ENCODE assay signal across 8 cellular contexts in genomic region chr18:24270937-24271380, GRCh38.
A peak's percentile ranks its signal among the peaks of the same experiment; 100 is the strongest.
DNase-seq lines count a peak whose midpoint lies in the region; FAIRE-seq and TF ChIP-seq lines count a peak whose summit lies in the region.

No MANE protein-coding gene starts in this region.

- peaks cover 6% of the 10 kb centered on the region for H3K4me1 Mint-ChIP-seq in activated CD4-positive, alpha-beta T cell treated with anti-CD3 and anti-CD28 coated beads, Interleukin-2, amount 10 ng/mL, durations not matched to agents 24 days and 14 days
- H3K4me1 Mint-ChIP-seq in MCF 10A (ENCODE audit: insufficient read depth, unreplicated experiment), result peaks cover 32% of the 10 kb centered on the region

- POLR2A ChIA-PET in MCF 10A (lab: Yijun Ruan, JAX), result interaction anchor here (0.6 to 3.2 kb wide), 18 partner anchors 8 to 818 kb away, joined by 3 to 23 read pairs (median 4); partner anchors contain the start of genes CABYR, OSBPL1A and RIOK3

- dilution Hi-C loops in keratinocyte (cut with MboI; ENCODE audit: extremely low pct_ligation_motif_present, low sequenced_read_pairs), result no loop called here

- peak overlapping the region; percentile 54 for H3K4me3 Mint-ChIP-seq in activated CD4-positive, alpha-beta T cell treated with anti-CD3 and anti-CD28 coated beads, Interleukin-2, amount 10 ng/mL, durations not matched to agents 24 days and 14 days
- peak overlapping the region; percentile 96 for H3K4me3 Mint-ChIP-seq in MCF 10A (ENCODE audit: unreplicated experiment)

- CTCF ChIA-PET in MCF 10A (lab: Yijun Ruan, JAX), result interaction anchor here (0.7 to 2.5 kb wide), 3 partner anchors 94 to 215 kb away, joined by 3 to 12 read pairs (median 3); no protein-coding TSS in a partner anchor

- peaks cover 33% of the 10 kb centered on the region for H3K4me1 ChIP-seq in keratinocyte (ENCODE audit: control insufficient read depth, extremely low read depth, insufficient read depth, low read length)

- H3K4me2 ChIP-seq in keratinocyte (ENCODE audit: control insufficient read depth, extremely low read depth, insufficient read depth, low read depth, low read length), result peak overlapping the region; percentile 88

- peak overlapping the region; percentile 69 for H3K27ac ChIP-seq in keratinocyte (ENCODE audit: control insufficient read depth, insufficient read depth, low read length)

- H3K27ac Mint-ChIP-seq in activated CD4-positive, alpha-beta T cell treated with anti-CD3 and anti-CD28 coated beads, Interleukin-2, amount 10 ng/mL, durations not matched to agents 24 days and 14 days, result no peak overlapping the region
- H3K27ac Mint-ChIP-seq in MCF 10A (ENCODE audit: low read depth, unreplicated experiment), result peak overlapping the region; percentile 65

- H3K9me3 Mint-ChIP-seq in activated CD4-positive, alpha-beta T cell treated with anti-CD3 and anti-CD28 coated beads, Interleukin-2, amount 10 ng/mL, durations not matched to agents 24 days and 14 days, result no peaks in the 10 kb centered on the region
- H3K9me3 Mint-ChIP-seq in MCF 10A (ENCODE audit: unreplicated experiment), result no peaks in the 10 kb centered on the region

- no peak for DNase-seq in activated CD4-positive, alpha-beta T cell treated with anti-CD3 and anti-CD28 coated beads, Interleukin-2, amount 10 ng/mL, durations not matched to agents 24 days and 14 days
- DNase-seq in activated CD4-positive, alpha-beta T cell treated with anti-CD3 and anti-CD28 coated beads, Interleukin-2, amount 50 U/mL, for 48 hours, result no peak
- DNase-seq in MCF 10A (ENCODE audit: unreplicated experiment) (peak; percentile 57), keratinocyte (ENCODE audit: low read depth, low spot score) (no peak), stromal cell of bone marrow (ENCODE audit: low read depth) (peak; percentile 25)
- DNase-seq in stimulated activated CD4-positive, alpha-beta T cell treated with anti-CD3 and anti-CD28 coated beads, Interleukin-2, amount 100 ng/mL, for 24 hours, result no peak
- no peak for DNase-seq in activated CD4-positive, alpha-beta T cell treated with anti-CD3 and anti-CD28 coated beads for 4 hours
- DNase-seq in activated T-cell treated with anti-CD3 and anti-CD28 coated beads, Interleukin-2, amount 50 U/mL, for 1 hour, result no peak

- H3K36me3 ChIP-seq in keratinocyte (ENCODE audit: control insufficient read depth in 2 of 2, extremely low read depth in 1 of 2, insufficient read depth in 2 of 2, low read length in 2 of 2), result no peaks in the 10 kb centered on the region

- intact Hi-C loops in activated CD4-positive, alpha-beta T cell treated with anti-CD3 and anti-CD28 coated beads, Interleukin-2, amount 10 ng/mL, durations not matched to agents 24 days and 14 days (cut with micrococcal nuclease), result no loop called here
- intact Hi-C loops in MCF 10A (cut with micrococcal nuclease), result loop anchor here (2.0 kb wide), 2 partner anchors 58 to 218 kb away; no protein-coding TSS in a partner anchor

- peak overlapping the region; percentile 83 for H3K9ac ChIP-seq in keratinocyte (ENCODE audit: control insufficient read depth, extremely low read depth, insufficient read depth, low read length)

- no peaks in the 10 kb centered on the region for H3K36me3 Mint-ChIP-seq in activated CD4-positive, alpha-beta T cell treated with anti-CD3 and anti-CD28 coated beads, Interleukin-2, amount 10 ng/mL, durations not matched to agents 24 days and 14 days (ENCODE audit: low read depth)
- peaks cover under 1% of the 10 kb centered on the region for H3K36me3 Mint-ChIP-seq in MCF 10A (ENCODE audit: insufficient read depth, unreplicated experiment)

- no peaks in the 10 kb centered on the region for H3K9me1 ChIP-seq in keratinocyte (ENCODE audit: control insufficient read depth, extremely low read depth, insufficient read depth, low read length)

- peak overlapping the region; percentile 92 for H2AFZ ChIP-seq in keratinocyte (ENCODE audit: control insufficient read depth, low read length)

- peaks cover 57% of the 10 kb centered on the region for H3K27me3 Mint-ChIP-seq in activated CD4-positive, alpha-beta T cell treated with anti-CD3 and anti-CD28 coated beads, Interleukin-2, amount 10 ng/mL, durations not matched to agents 24 days and 14 days
- no peaks in the 10 kb centered on the region for H3K27me3 Mint-ChIP-seq in MCF 10A (ENCODE audit: insufficient read depth, unreplicated experiment)

- no peaks in the 10 kb centered on the region for H3K9me3 ChIP-seq in keratinocyte (ENCODE audit: control insufficient read depth, low read depth, low read length)

- peak; percentile 49 for FAIRE-seq in keratinocyte (lab: Jason Lieb, UNC)

- H3K27me3 ChIP-seq in keratinocyte (ENCODE audit: control insufficient read depth, extremely low read depth, insufficient read depth, low read length), result no peaks in the 10 kb centered on the region

- peak overlapping the region; percentile 72 to 91 (median 75) for H3K4me3 ChIP-seq in keratinocyte (ENCODE audit: control insufficient read depth in 2 of 3, extremely low read depth in 1 of 3, insufficient read depth in 2 of 3, low read depth in 1 of 3, low read length in 3 of 3)

- peaks cover 18% of the 10 kb centered on the region for H3K79me2 ChIP-seq in keratinocyte (ENCODE audit: control insufficient read depth, insufficient read depth, low read length)

- no TSS peak for BruUV-seq in MCF 10A (replicated peaks; lab: Mats Ljungman, UMichigan)

- TF ChIP-seq CTCF in MCF 10A (IDR thresholded peaks at IDR 0.05; ENCODE audit: unreplicated experiment) (no peak), keratinocyte (optimal IDR thresholded peaks at IDR 0.05 in 1 of 3, IDR thresholded peaks at IDR 0.05 in 1 of 3, conservative IDR thresholded peaks at IDR 0.05 in 1 of 3; ENCODE audit: extremely low read depth in 1 of 3, insufficient read depth in 2 of 3, low read length in 3 of 3) (no peak)

- no peaks in the 10 kb centered on the region for H4K20me1 ChIP-seq in keratinocyte (ENCODE audit: control insufficient read depth, extremely low read depth, insufficient read depth, low read length)

Comparison
In these comparisons a context has a peak if more than half of its experiments do, and no peak if none do; other contexts are left out.
1. DNase-seq: peak in MCF 10A (single experiment) and stromal cell of bone marrow (single experiment); none in activated CD4-positive, alpha-beta T cell treated with anti-CD3 and anti-CD28 coated beads, Interleukin-2, amount 10 ng/mL, durations not matched to agents 24 days and 14 days (single experiment), activated CD4-positive, alpha-beta T cell treated with anti-CD3 and anti-CD28 coated beads, Interleukin-2, amount 50 U/mL, for 48 hours (0 of 2), keratinocyte (single experiment), stimulated activated CD4-positive, alpha-beta T cell treated with anti-CD3 and anti-CD28 coated beads, Interleukin-2, amount 100 ng/mL, for 24 hours (0 of 2), activated CD4-positive, alpha-beta T cell treated with anti-CD3 and anti-CD28 coated beads for 4 hours (0 of 2) and activated T-cell treated with anti-CD3 and anti-CD28 coated beads, Interleukin-2, amount 50 U/mL, for 1 hour (single experiment).